In the genomic region with DNA sequence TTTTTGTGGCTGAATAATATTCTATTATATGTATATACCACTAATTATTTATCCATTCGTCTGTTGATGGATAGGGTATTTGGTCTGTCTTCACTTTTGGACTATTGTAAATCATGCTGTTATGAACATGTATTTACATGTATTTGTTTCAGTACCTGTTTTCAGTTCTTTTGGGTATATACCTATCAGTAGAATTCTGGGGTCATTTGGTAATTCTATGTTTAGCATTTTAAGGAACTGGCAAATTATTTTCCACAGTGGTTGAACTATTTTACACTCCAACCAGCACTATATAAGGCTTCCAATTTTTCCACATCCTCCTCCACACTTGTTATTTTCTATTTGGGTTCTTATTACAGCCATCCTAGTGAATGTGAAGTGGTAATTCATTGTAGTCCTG, we compare ENCODE assay signal across 21 cellular contexts.
DNase-seq lines count a peak whose midpoint lies in the region; ATAC-seq and TF ChIP-seq lines count a peak whose summit lies in the region.
"Had no signal": no experiment of that assay in that cellular context is flagged by ENCODE, and none has a peak within 500 bp of the region (broad histone marks: within the 10 kb centered on the region; RNA-seq: fewer than 3 reads in every experiment).

No MANE protein-coding gene starts in this region.

- H3K4me3 ChIP-seq in tibial artery: no peak overlapping the region
- H3K4me3 ChIP-seq: cardiac muscle cell, esophagus muscularis mucosa, upper lobe of right lung had no signal

- no peak for DNase-seq in activated naive CD4-positive, alpha-beta T cell (lab: John Stamatoyannopoulos, UW)
- DNase-seq in stimulated activated naive B cell treated with anti-CD40 and anti-IgM and Interleukin-4, amounts not matched to agents 10 μg/mL and 1 μg/mL and 100 μg/mL, for 72 hours: no peak
- DNase-seq in tibial artery (no peak), GOT3 (lab: John Stamatoyannopoulos, UW) (no peak)
- DNase-seq: 8988T; activated CD8-positive, alpha-beta T cell treated with anti-CD3 and anti-CD28 coated beads for 36 hours; C1 segment of cervical spinal cord; glutamatergic neuron; KBM-7; NCI-H69; stimulated activated naive CD4-positive, alpha-beta T cell treated with Interleukin-2 at 50 U/mL for 16 hours; upper lobe of right lung had no signal

- H3K27ac ChIP-seq in tibial artery: no peak overlapping the region
- H3K27ac ChIP-seq: cardiac muscle cell, esophagus muscularis mucosa, upper lobe of right lung, VCaP had no signal

- no peaks in the 10 kb centered on the region for H3K27me3 ChIP-seq in tibial artery
- H3K27me3 ChIP-seq: cardiac muscle cell, esophagus muscularis mucosa, upper lobe of right lung had no signal

- no peaks in the 10 kb centered on the region for H3K27me3 Mint-ChIP-seq in activated naive CD4-positive, alpha-beta T cell treated with anti-CD3 and anti-CD28 coated beads, Interleukin-2, amount 50 U/mL, for 24 hours
- H3K27me3 Mint-ChIP-seq in stimulated activated naive B cell treated with anti-CD40 and anti-IgM and Interleukin-4, amounts not matched to agents 10 μg/mL and 1 μg/mL and 100 μg/mL, for 72 hours: no peaks in the 10 kb centered on the region
- H3K27me3 Mint-ChIP-seq: activated CD8-positive, alpha-beta T cell treated with anti-CD3 and anti-CD28 coated beads for 36 hours had no signal

- ATAC-seq in GM21786 (IDR thresholded peaks at IDR 0.05; ENCODE audit: unreplicated experiment) (peak; percentile 76), HG03159 (IDR thresholded peaks at IDR 0.05; ENCODE audit: unreplicated experiment) (peak; percentile 79), HG02588 (IDR thresholded peaks at IDR 0.05; ENCODE audit: unreplicated experiment) (no peak)
- peak; percentile 90 to 92 for ATAC-seq in stimulated activated naive B cell treated with anti-CD40 and anti-IgM and Interleukin-4, amounts not matched to agents 10 μg/mL and 1 μg/mL and 100 μg/mL, for 72 hours (replicated peaks)
- ATAC-seq: activated CD8-positive, alpha-beta T cell treated with anti-CD3 and anti-CD28 coated beads for 36 hours; upper lobe of right lung had no signal

- no peak overlapping the region for H3K4me3 Mint-ChIP-seq in activated naive CD4-positive, alpha-beta T cell treated with anti-CD3 and anti-CD28 coated beads, Interleukin-2, amount 50 U/mL, for 24 hours
- peak overlapping the region in 1 of 2 donors; percentile 74 for H3K4me3 Mint-ChIP-seq in stimulated activated naive B cell treated with anti-CD40 and anti-IgM and Interleukin-4, amounts not matched to agents 10 μg/mL and 1 μg/mL and 100 μg/mL, for 72 hours
- H3K4me3 Mint-ChIP-seq: activated CD8-positive, alpha-beta T cell treated with anti-CD3 and anti-CD28 coated beads for 36 hours; neural crest cell had no signal

- H3K27ac Mint-ChIP-seq in activated naive CD4-positive, alpha-beta T cell treated with anti-CD3 and anti-CD28 coated beads, Interleukin-2, amount 50 U/mL, for 24 hours: peak overlapping the region; percentile 67
- H3K27ac Mint-ChIP-seq in stimulated activated naive B cell treated with anti-CD40 and anti-IgM and Interleukin-4, amounts not matched to agents 10 μg/mL and 1 μg/mL and 100 μg/mL, for 72 hours: peak overlapping the region; percentile 11
- H3K27ac Mint-ChIP-seq: activated CD8-positive, alpha-beta T cell treated with anti-CD3 and anti-CD28 coated beads for 36 hours; activated T-helper 1 cell treated with anti-CD3 and anti-CD28 coated beads, Interleukin-12 subunit alpha, Interleukin-12 subunit beta, Interleukin-2, Interleukin-4 antibody, amounts not matched to agents 30 ng/mL and 10 ng/mL and 1 ng/mL, durations not matched to agents 14 hours and 24 hours and 36 hours had no signal

- H3K36me3 Mint-ChIP-seq in activated naive CD4-positive, alpha-beta T cell treated with anti-CD3 and anti-CD28 coated beads, Interleukin-2, amount 50 U/mL, for 24 hours: peaks cover 57% of the 10 kb centered on the region
- H3K36me3 Mint-ChIP-seq in stimulated activated naive B cell treated with anti-CD40 and anti-IgM and Interleukin-4, amounts not matched to agents 10 μg/mL and 1 μg/mL and 100 μg/mL, for 72 hours: peaks cover 82 to 95% of the 10 kb centered on the region in 2 donors

- H3K9me3 ChIP-seq in tibial artery: peaks cover 2 to 16% (median 14%) of the 10 kb centered on the region in 3 donors

- H3K9me3 Mint-ChIP-seq in activated naive CD4-positive, alpha-beta T cell treated with anti-CD3 and anti-CD28 coated beads, Interleukin-2, amount 50 U/mL, for 24 hours: peaks cover 28% of the 10 kb centered on the region
- peaks cover 26 to 30% of the 10 kb centered on the region in 2 donors for H3K9me3 Mint-ChIP-seq in stimulated activated naive B cell treated with anti-CD40 and anti-IgM and Interleukin-4, amounts not matched to agents 10 μg/mL and 1 μg/mL and 100 μg/mL, for 72 hours

- intact Hi-C loops in tibial artery (cut with DNase I; ENCODE audit: low total_unique reads): no loop called here

- peaks cover 46% of the 10 kb centered on the region for H3K4me1 Mint-ChIP-seq in activated naive CD4-positive, alpha-beta T cell treated with anti-CD3 and anti-CD28 coated beads, Interleukin-2, amount 50 U/mL, for 24 hours
- H3K4me1 Mint-ChIP-seq in stimulated activated naive B cell treated with anti-CD40 and anti-IgM and Interleukin-4, amounts not matched to agents 10 μg/mL and 1 μg/mL and 100 μg/mL, for 72 hours: peaks cover 58 to 80% of the 10 kb centered on the region in 2 donors
- H3K4me1 Mint-ChIP-seq: neural crest cell had no signal

- no peaks in the 10 kb centered on the region for H3K36me3 ChIP-seq in tibial artery
- H3K36me3 ChIP-seq: cardiac muscle cell, esophagus muscularis mucosa, upper lobe of right lung had no signal

- no peak for TF ChIP-seq CTCF in tibial artery (IDR thresholded peaks at IDR 0.05)

- no peaks in the 10 kb centered on the region for H3K4me1 ChIP-seq in tibial artery
- H3K4me1 ChIP-seq: esophagus muscularis mucosa, upper lobe of right lung had no signal
